15 cellular contexts compared by ENCODE assay signal in the genomic region with DNA sequence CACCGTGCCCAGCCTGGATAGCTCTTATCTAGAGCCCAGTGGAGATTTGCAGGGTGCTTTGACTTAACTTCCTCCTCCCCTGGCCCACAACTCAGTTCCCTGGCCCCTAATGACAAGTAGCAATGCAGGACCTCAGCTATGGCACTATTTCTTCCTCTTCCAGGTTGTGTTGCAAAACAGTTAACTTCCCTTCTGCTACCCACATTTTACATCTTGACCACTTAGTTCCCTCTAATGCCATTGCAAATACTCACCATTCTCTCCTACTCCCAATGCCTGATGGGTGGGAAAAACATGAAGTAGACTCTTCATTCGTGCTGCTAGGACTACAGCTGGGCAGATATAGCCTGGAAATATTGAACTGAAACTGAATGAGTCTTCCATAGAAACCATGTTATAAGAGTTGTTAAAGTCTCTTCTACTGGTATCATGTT. TPM values are rescaled to one million over a fixed set of nuclear protein-coding genes. Genes with fewer than 3 reads are reported as not detected.
DNase-seq lines count a peak whose midpoint lies in the region; FAIRE-seq and TF ChIP-seq lines count a peak whose summit lies in the region.
"Had no signal": no experiment of that assay in that cellular context is flagged by ENCODE, and none has a peak within 500 bp of the region (broad histone marks: within the 10 kb centered on the region; RNA-seq: fewer than 3 reads in every experiment).

No MANE protein-coding gene starts in this region.

- no peak for TF ChIP-seq CTCF in cardiac muscle cell (IDR thresholded peaks at IDR 0.05; ENCODE audit: low read depth, low read length)

- no peaks in the 10 kb centered on the region for H3K36me3 ChIP-seq in cardiac muscle cell

- H3K4me3 ChIP-seq in cardiac muscle cell: no peak overlapping the region

- peaks cover 28% of the 10 kb centered on the region for H3K4me1 ChIP-seq in cardiac muscle cell (ENCODE audit: low read depth)

- no peak for DNase-seq in GM12891 (ENCODE audit: insufficient read length, low spot score)
- peak; percentile 100 for DNase-seq in NOMO-1 treated with dmso at 0.1 percent for 144 hours (lab: John Stamatoyannopoulos, UW; ENCODE audit: unreplicated experiment)
- peak in 1 of 2 donors; percentile 6 for DNase-seq in cardiac muscle cell (ENCODE audit: low read depth in 1 of 2, low spot score in 1 of 2)
- peak; percentile 60 for DNase-seq in putamen (ENCODE audit: low spot score)
- DNase-seq in NCI-H146 treated with DMSO at 0.1 percent for 48 hours (lab: John Stamatoyannopoulos, UW; ENCODE audit: unreplicated experiment): no peak
- no peak for DNase-seq in A172 (ENCODE audit: low spot score)
- DNase-seq in activated T-cell treated with anti-CD3 and anti-CD28 coated beads, Interleukin-2, amount 50 U/mL, for 1 hour: no peak
- no peak for DNase-seq in NCI-H524 (lab: John Stamatoyannopoulos, UW)
- DNase-seq: activated CD4-positive, alpha-beta T cell treated with anti-CD3 and anti-CD28 coated beads for 1 hour; activated T-cell treated with anti-CD3 and anti-CD28 coated beads for 4 hours; NCI-H1417 had no signal

- no peak for TF ChIP-seq POLR2A in GM12891 (IDR thresholded peaks at IDR 0.05; ENCODE audit: low read depth, low read length)

- H3K27ac ChIP-seq in cardiac muscle cell: peak overlapping the region; percentile 67
- H3K27ac ChIP-seq: C4-2B had no signal

- no peaks in the 10 kb centered on the region for H3K27me3 ChIP-seq in cardiac muscle cell

- FAIRE-seq in GM12891 (lab: Jason Lieb, UNC): no peak
- FAIRE-seq: GM18507 had no signal

- no peaks in the 10 kb centered on the region for H3K9me3 ChIP-seq in cardiac muscle cell (ENCODE audit: low read depth)

TF ChIP-seq in GM12891, 5 proteins besides CTCF, POLR2A, EP300 and RAD21:
- peak; percentile 36; the same call in 1 of the 2 replicates for TF ChIP-seq SPI1 (IDR thresholded peaks at IDR 0.05; ENCODE audit: low read depth, low read length)
- TF ChIP-seq TAF1 (IDR thresholded peaks at IDR 0.05; ENCODE audit: low read depth, low read length): no peak

RNA-seq across cellular contexts. Expression of a gene that starts 39.1 kb away (rescaled TPM):
- 6.5 TPM for polyA plus RNA-seq in GM12891 (2012; ENCODE audit: low read depth, missing spikeins)
- total RNA-seq in cardiac muscle cell: 0.14 and 0.51 TPM in 2 replicates
- 0.10 and 0.13 TPM in 2 replicates for polyA plus RNA-seq in cardiac muscle cell
- total RNA-seq in A172 (2014; rRNA removed; shearing (Covaris generic)): 0.09 TPM in 1 of 2 replicates, not detected in the other
- total RNA-seq: HT-29, SK-MEL-5 had no signal

Comparison
In these comparisons a context has a peak if more than half of its experiments do, and no peak if none do; other contexts are left out.
1. DNase-seq: peak in NOMO-1 treated with dmso at 0.1 percent for 144 hours (single experiment) and putamen (single experiment); none in GM12891 (single experiment), NCI-H146 treated with DMSO at 0.1 percent for 48 hours (single experiment), A172 (single experiment), activated T-cell treated with anti-CD3 and anti-CD28 coated beads, Interleukin-2, amount 50 U/mL, for 1 hour (single experiment) and NCI-H524 (0 of 2).